In the genomic region with DNA sequence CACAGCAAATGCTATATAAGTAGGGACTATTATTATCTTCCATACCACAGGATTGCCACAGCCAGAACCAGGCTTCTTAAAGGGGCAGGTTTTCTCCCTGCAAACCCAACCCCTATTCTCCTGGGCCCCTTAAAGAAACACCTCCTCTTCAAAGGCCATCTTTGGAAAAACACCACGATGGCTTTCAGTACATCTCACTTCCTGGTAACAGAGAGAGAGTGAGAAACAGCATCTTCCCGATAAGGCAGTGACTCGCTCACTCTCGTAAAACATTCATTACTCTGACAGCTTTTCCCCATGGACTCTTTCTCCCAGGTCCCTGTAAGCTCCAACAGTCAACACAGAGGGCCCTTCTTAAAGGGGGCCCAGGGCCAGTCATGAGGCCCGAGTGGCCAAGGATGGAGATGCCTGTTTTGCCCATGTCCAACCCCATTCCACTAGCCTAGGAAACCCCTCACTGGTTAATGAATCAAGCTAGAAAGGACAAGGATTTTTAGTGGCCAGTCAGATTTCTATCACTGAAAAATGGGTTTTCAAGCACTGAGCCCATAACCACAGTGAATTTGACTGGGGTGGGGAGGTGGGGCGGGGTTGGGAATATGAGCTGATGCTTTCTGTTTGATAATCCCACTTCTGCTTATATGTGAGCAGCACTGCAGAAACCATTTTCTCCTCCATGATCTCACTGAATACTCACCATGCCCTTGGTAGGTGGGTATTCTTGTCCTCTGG, we compare ENCODE assay signal across 9 cellular contexts. TPM values are rescaled to one million over a fixed set of nuclear protein-coding genes. Genes with fewer than 3 reads are reported as not detected.
DNase-seq lines count a peak whose midpoint lies in the region; TF ChIP-seq lines count a peak whose summit lies in the region.
"Had no signal": no experiment of that assay in that cellular context is flagged by ENCODE, and none has a peak within 500 bp of the region (broad histone marks: within the 10 kb centered on the region; RNA-seq: fewer than 3 reads in every experiment).

No MANE protein-coding gene starts in this region.

- H3K36me3 ChIP-seq in HEK293 (ENCODE audit: control insufficient read depth in 2 of 2, insufficient read depth in 1 of 2, low read length in 2 of 2) (no peaks in the 10 kb centered on the region), adrenal gland (replicated peaks in 1 of 2) (no peaks in the 10 kb centered on the region), mesendoderm (ENCODE audit: control insufficient read depth, insufficient read depth, low read length) (no peaks in the 10 kb centered on the region)

- H2BK120ac ChIP-seq in mesendoderm (ENCODE audit: low read depth, low read length) = no peak overlapping the region

- H2BK15ac ChIP-seq in mesendoderm (replicated peaks; ENCODE audit: low read depth) = no peak overlapping the region

- in situ Hi-C loops in KBM-7 (cut with MboI; ENCODE audit: low pct_unique_long_range_greater_than_20kb, low sequenced_read_pairs) = no loop called here

- no peak overlapping the region for H4K8ac ChIP-seq in mesendoderm (ENCODE audit: low read depth, low read length)

- no peak overlapping the region for H3K4me2 ChIP-seq in mesendoderm (ENCODE audit: low read length)

- H3K79me1 ChIP-seq in mesendoderm (ENCODE audit: low read length) = no peaks in the 10 kb centered on the region

- TF ChIP-seq CTCF in HEK293 (tag by site-specific recombination; IDR thresholded peaks at IDR 0.05) = no peak
- TF ChIP-seq CTCF in adrenal gland (IDR thresholded peaks at IDR 0.05) = no peak

- H3K4me1 ChIP-seq in HEK293 (ENCODE audit: control insufficient read depth, insufficient read depth, low read length) = peaks cover 4% of the 10 kb centered on the region; the same call in 1 of the 2 replicates
- H3K4me1 ChIP-seq in adrenal gland (replicated peaks in 1 of 2) = peaks cover 0 to 40% of the 10 kb centered on the region in 2 donors
- peaks cover 4% of the 10 kb centered on the region for H3K4me1 ChIP-seq in mesendoderm (ENCODE audit: control insufficient read depth, low read depth, low read length)

- no peak overlapping the region for H2BK5ac ChIP-seq in mesendoderm (ENCODE audit: low read length)

- peaks cover 4% of the 10 kb centered on the region for H3K27me3 ChIP-seq in adrenal gland
- H3K27me3 ChIP-seq in mesendoderm (ENCODE audit: insufficient read depth, low read length, poor library complexity) = no peaks in the 10 kb centered on the region

- WGBS in adrenal gland, 4 donors = 27 to 34% (median 32%) methylated on average over 6 of the region's 6 CpGs
- no CpG with 5 or more reads among the region's 6 CpGs for WGBS in mesendoderm (ENCODE audit: extremely low coverage, insufficient coverage, low lambda C conversion rate)

- CTCF ChIA-PET in HEK293 (lab: Yijun Ruan, JAX) = interaction anchor here (0.8 to 7.2 kb wide), 12 partner anchors 16 to 345 kb away, joined by 3 to 51 read pairs (median 12); no protein-coding TSS in a partner anchor

- no peaks in the 10 kb centered on the region for H3K79me2 ChIP-seq in mesendoderm (ENCODE audit: control insufficient read depth, insufficient read depth, low read length)

- H3K4ac ChIP-seq in mesendoderm (ENCODE audit: low read depth, low read length) = no peak overlapping the region

- TF ChIP-seq POLR2A in adrenal gland (IDR thresholded peaks at IDR 0.05) = no peak

- H4K5ac ChIP-seq in mesendoderm (ENCODE audit: low read length) = no peak overlapping the region

- H3K4me3 ChIP-seq in HEK293 (ENCODE audit: low read depth, low read length) (no peak overlapping the region), adrenal gland (no peak overlapping the region), mesendoderm (ENCODE audit: low read length) (no peak overlapping the region)

- no peak overlapping the region; the same call in 1 of the 2 replicates for H3K27ac ChIP-seq in HEK293 (ENCODE audit: extremely low read depth, low read depth, low read length)
- H3K27ac ChIP-seq in adrenal gland = peak overlapping the region in 3 of 5 donors; percentile 9 to 85 (median 48)
- H3K27ac ChIP-seq in mesendoderm (ENCODE audit: low read depth, low read length) = no peak overlapping the region

- POLR2A ChIA-PET in HEK293 (lab: Yijun Ruan, JAX) = interaction anchor here (0.5 kb wide), 1 partner anchor 87 kb away, joined by 3 read pairs; no protein-coding TSS in a partner anchor

- no peak overlapping the region for H2AK5ac ChIP-seq in mesendoderm (ENCODE audit: low read length)

- no peak overlapping the region for H3K9ac ChIP-seq in mesendoderm (ENCODE audit: low read length)

- H3K9me3 ChIP-seq in HEK293 (ENCODE audit: control insufficient read depth, insufficient read depth, low read depth, low read length) = no peaks in the 10 kb centered on the region
- H3K9me3 ChIP-seq in adrenal gland (replicated peaks in 1 of 3) = no peaks in the 10 kb centered on the region

- H3K18ac ChIP-seq in mesendoderm (ENCODE audit: low read length) = no peak overlapping the region

- peak overlapping the region; percentile 49 for H3K56ac ChIP-seq in mesendoderm (ENCODE audit: low read length)

- intact Hi-C loops in adrenal gland (cut with DNase I) = no loop called here

- DNase-seq in A172 (ENCODE audit: low spot score) (peak; percentile 90), adrenal gland (peak in 1 of 7 donors; percentile 47), mesendoderm (no peak), AG20443 (ENCODE audit: low spot score) (no peak), cerebellar nuclear complex (lab: John Stamatoyannopoulos, UW) (no peak), KBM-7 (no peak)
- DNase-seq in activated CD4-positive, alpha-beta T cell treated with anti-CD3 and anti-CD28 coated beads, Interleukin-2, amount 50 U/mL, for 4 hours = no peak
- DNase-seq: activated effector memory CD4-positive, alpha-beta T cell treated with anti-CD3 and anti-CD28 coated beads, Interleukin-2, amount 50 U/mL, for 16 hours had no signal

- H3K23ac ChIP-seq in mesendoderm (ENCODE audit: low read length) = no peak overlapping the region

TF ChIP-seq in HEK293, 187 proteins besides CTCF, POLR2A, EP300 and RAD21 (continues in another document):
- no peak for TF ChIP-seq ZNF747 (tag by site-specific recombination; IDR thresholded peaks at IDR 0.05)
- TF ChIP-seq, protein P1, sequence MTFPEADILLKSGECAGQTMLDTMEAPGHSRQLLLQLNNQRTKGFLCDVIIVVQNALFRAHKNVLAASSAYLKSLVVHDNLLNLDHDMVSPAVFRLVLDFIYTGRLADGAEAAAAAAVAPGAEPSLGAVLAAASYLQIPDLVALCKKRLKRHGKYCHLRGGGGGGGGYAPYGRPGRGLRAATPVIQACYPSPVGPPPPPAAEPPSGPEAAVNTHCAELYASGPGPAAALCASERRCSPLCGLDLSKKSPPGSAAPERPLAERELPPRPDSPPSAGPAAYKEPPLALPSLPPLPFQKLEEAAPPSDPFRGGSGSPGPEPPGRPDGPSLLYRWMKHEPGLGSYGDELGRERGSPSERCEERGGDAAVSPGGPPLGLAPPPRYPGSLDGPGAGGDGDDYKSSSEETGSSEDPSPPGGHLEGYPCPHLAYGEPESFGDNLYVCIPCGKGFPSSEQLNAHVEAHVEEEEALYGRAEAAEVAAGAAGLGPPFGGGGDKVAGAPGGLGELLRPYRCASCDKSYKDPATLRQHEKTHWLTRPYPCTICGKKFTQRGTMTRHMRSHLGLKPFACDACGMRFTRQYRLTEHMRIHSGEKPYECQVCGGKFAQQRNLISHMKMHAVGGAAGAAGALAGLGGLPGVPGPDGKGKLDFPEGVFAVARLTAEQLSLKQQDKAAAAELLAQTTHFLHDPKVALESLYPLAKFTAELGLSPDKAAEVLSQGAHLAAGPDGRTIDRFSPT (tag by site-specific recombination; IDR thresholded peaks at IDR 0.05) = no peak
- TF ChIP-seq ZNF623 (tag by site-specific recombination; IDR thresholded peaks at IDR 0.05) = no peak
- TF ChIP-seq ZNF292 (tag by site-specific recombination; IDR thresholded peaks at IDR 0.05; ENCODE audit: borderline replicate concordance, low read depth) = no peak
- peak; percentile 51 for TF ChIP-seq KLF1 (tag by site-specific recombination; IDR thresholded peaks at IDR 0.05)
- TF ChIP-seq ZNF768 (tag by site-specific recombination; IDR thresholded peaks at IDR 0.05) = no peak
- no peak for TF ChIP-seq ZNF239 (tag by site-specific recombination; IDR thresholded peaks at IDR 0.05)
- peak; percentile 70; the same call in 1 of the 2 replicates for TF ChIP-seq ZNF600 (tag by site-specific recombination; IDR thresholded peaks at IDR 0.05)
- no peak for TF ChIP-seq ZNF184 (tag by site-specific recombination; IDR thresholded peaks at IDR 0.05)
- TF ChIP-seq ZBTB17 (tag by site-specific recombination; IDR thresholded peaks at IDR 0.05) = 0 out of 2 replicates have a peak, but pooled peaks have one; percentile 37
- no peak for TF ChIP-seq ZFP37 (tag by site-specific recombination; IDR thresholded peaks at IDR 0.05)
- TF ChIP-seq, protein P2, sequence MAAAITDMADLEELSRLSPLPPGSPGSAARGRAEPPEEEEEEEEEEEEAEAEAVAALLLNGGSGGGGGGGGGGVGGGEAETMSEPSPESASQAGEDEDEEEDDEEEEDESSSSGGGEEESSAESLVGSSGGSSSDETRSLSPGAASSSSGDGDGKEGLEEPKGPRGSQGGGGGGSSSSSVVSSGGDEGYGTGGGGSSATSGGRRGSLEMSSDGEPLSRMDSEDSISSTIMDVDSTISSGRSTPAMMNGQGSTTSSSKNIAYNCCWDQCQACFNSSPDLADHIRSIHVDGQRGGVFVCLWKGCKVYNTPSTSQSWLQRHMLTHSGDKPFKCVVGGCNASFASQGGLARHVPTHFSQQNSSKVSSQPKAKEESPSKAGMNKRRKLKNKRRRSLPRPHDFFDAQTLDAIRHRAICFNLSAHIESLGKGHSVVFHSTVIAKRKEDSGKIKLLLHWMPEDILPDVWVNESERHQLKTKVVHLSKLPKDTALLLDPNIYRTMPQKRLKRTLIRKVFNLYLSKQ (tag by site-specific recombination; IDR thresholded peaks at IDR 0.05; ENCODE audit: borderline replicate concordance) = no peak
- no peak for TF ChIP-seq HOXD13 (CRISPR knock-in tag; IDR thresholded peaks at IDR 0.05; ENCODE audit: borderline replicate concordance)
- no peak for TF ChIP-seq ZNF426 (tag by site-specific recombination; IDR thresholded peaks at IDR 0.05)

RNA-seq across cellular contexts. Expression of a gene that starts 3.7 kb away (rescaled TPM):
- 29.7 and 40.3 TPM in 2 replicates for total RNA-seq in A172 (2014; rRNA removed; shearing (Covaris generic))
- 10 to 100 TPM; 12.4 to 21.9 (median 17.1) TPM for total RNA-seq in adrenal gland
- polyA plus RNA-seq in adrenal gland = 10 to 100 TPM in 1 of 3 donors, 1 to 10 TPM in 2; 3.0 to 11.3 (median 4.4) TPM
- 8.1 TPM for polyA plus RNA-seq in mesendoderm (2013, experiment 1 of 2)
- 8.5 TPM for polyA plus RNA-seq in mesendoderm (2013, experiment 2 of 2)

RNA-seq across cellular contexts. Expression of a gene that starts 28.3 kb away (rescaled TPM):
- total RNA-seq in A172 (2014; rRNA removed; shearing (Covaris generic)) = 573 and 611 TPM in 2 replicates
- 100 to 1,000 TPM in 5 of 8 donors, 10 to 100 TPM in 3; 67.6 to 470 (median 200) TPM for total RNA-seq in adrenal gland
- 100 to 1,000 TPM in 2 of 3 donors, 10 to 100 TPM in 1; 85.6 to 159 (median 156) TPM for polyA plus RNA-seq in adrenal gland
- polyA plus RNA-seq in mesendoderm (2013, experiment 1 of 2) = 54.9 TPM
- 61.7 TPM for polyA plus RNA-seq in mesendoderm (2013, experiment 2 of 2)

Comparison
In these comparisons a context has a peak if more than half of its experiments do, and no peak if none do; other contexts are left out.
1. H3K27ac ChIP-seq: peak in adrenal gland (3 of 5); none in HEK293 (single experiment) and mesendoderm (single experiment).